ENCODE assay signal across 19 cellular contexts in genomic region chr9:86792136-86792535, GRCh38.
DNase-seq lines count a peak whose midpoint lies in the region; TF ChIP-seq lines count a peak whose summit lies in the region.
"Had no signal": no experiment of that assay in that cellular context is flagged by ENCODE, and none has a peak within 500 bp of the region (broad histone marks: within the 10 kb centered on the region; RNA-seq: fewer than 3 reads in every experiment).

No MANE protein-coding gene starts in this region.

- peaks cover 27% of the 10 kb centered on the region for H3K4me1 Mint-ChIP-seq in HFFc6 (ENCODE audit: low read depth)
- H3K4me1 Mint-ChIP-seq: activated CD4-positive, alpha-beta memory T cell treated with anti-CD3 and anti-CD28 coated beads, Interleukin-2, amount 10 ng/mL, durations not matched to agents 7 days and 5 days; activated naive CD8-positive, alpha-beta T cell treated with anti-CD3 and anti-CD28 coated beads, Interleukin-2, amount 10 ng/mL, durations not matched to agents 7 days and 5 days; CD4-positive, alpha-beta memory T cell had no signal

- intact Hi-C loops in posterior cingulate gyrus (cut with DNase I) = no loop called here

- peaks cover 5% of the 10 kb centered on the region for H3K27me3 Mint-ChIP-seq in HFFc6 (ENCODE audit: insufficient read depth)
- H3K27me3 Mint-ChIP-seq: activated CD4-positive, alpha-beta memory T cell treated with anti-CD3 and anti-CD28 coated beads, Interleukin-2, amount 10 ng/mL, durations not matched to agents 7 days and 5 days had no signal

- no peak overlapping the region for H3K27ac Mint-ChIP-seq in HFFc6
- H3K27ac Mint-ChIP-seq: activated CD4-positive, alpha-beta memory T cell treated with anti-CD3 and anti-CD28 coated beads, Interleukin-2, amount 10 ng/mL, durations not matched to agents 7 days and 5 days; activated naive CD8-positive, alpha-beta T cell treated with anti-CD3 and anti-CD28 coated beads, Interleukin-2, amount 10 ng/mL, durations not matched to agents 7 days and 5 days; CD4-positive, alpha-beta memory T cell had no signal

- no peak overlapping the region for H3K27ac ChIP-seq in RWPE1
- H3K27ac ChIP-seq: upper lobe of right lung had no signal

- H3K4me3 Mint-ChIP-seq in HFFc6 = no peak overlapping the region
- H3K4me3 Mint-ChIP-seq: activated CD4-positive, alpha-beta memory T cell treated with anti-CD3 and anti-CD28 coated beads, Interleukin-2, amount 10 ng/mL, durations not matched to agents 7 days and 5 days; activated naive CD8-positive, alpha-beta T cell treated with anti-CD3 and anti-CD28 coated beads, Interleukin-2, amount 10 ng/mL, durations not matched to agents 7 days and 5 days; activated T-cell treated with anti-CD3 and anti-CD28 coated beads, Interleukin-2, amount 50 U/mL, for 4 hours; CD4-positive, alpha-beta memory T cell had no signal

- no peak for TF ChIP-seq CTCF in HFFc6 (IDR thresholded peaks at IDR 0.05)
- TF ChIP-seq CTCF in RWPE1 (conservative IDR thresholded peaks at IDR 0.05; ENCODE audit: low read depth) = no peak
- TF ChIP-seq CTCF in fibroblast of mammary gland (conservative IDR thresholded peaks at IDR 0.05; ENCODE audit: control insufficient read depth, insufficient read depth, low read depth, low read length) = no peak

- no peaks in the 10 kb centered on the region for H3K9me3 Mint-ChIP-seq in HFFc6
- H3K9me3 Mint-ChIP-seq: activated CD4-positive, alpha-beta memory T cell treated with anti-CD3 and anti-CD28 coated beads, Interleukin-2, amount 10 ng/mL, durations not matched to agents 7 days and 5 days; activated naive CD8-positive, alpha-beta T cell treated with anti-CD3 and anti-CD28 coated beads, Interleukin-2, amount 10 ng/mL, durations not matched to agents 7 days and 5 days; activated T-cell treated with anti-CD3 and anti-CD28 coated beads, Interleukin-2, amount 50 U/mL, for 4 hours; CD4-positive, alpha-beta memory T cell had no signal

- H3K36me3 Mint-ChIP-seq in HFFc6 (ENCODE audit: low read depth) = no peaks in the 10 kb centered on the region
- H3K36me3 Mint-ChIP-seq: activated naive CD8-positive, alpha-beta T cell treated with anti-CD3 and anti-CD28 coated beads, Interleukin-2, amount 10 ng/mL, durations not matched to agents 7 days and 5 days; CD4-positive, alpha-beta memory T cell had no signal

- H3K4me3 ChIP-seq in fibroblast of mammary gland (ENCODE audit: control insufficient read depth, low read depth, low read length) = no peak overlapping the region
- H3K4me3 ChIP-seq: upper lobe of right lung had no signal

- POLR2A ChIA-PET in RWPE1 (lab: Yijun Ruan, JAX; ENCODE audit: low non-redundant PET) = no interaction called here

- DNase-seq in A172 (ENCODE audit: low spot score) (peak; percentile 77), HFFc6 (peak; percentile 3), RWPE1 (ENCODE audit: low spot score) (peak; percentile 87), fibroblast of mammary gland (ENCODE audit: low read depth) (peak; percentile 72), posterior cingulate gyrus (no peak), NCI-H1092 (lab: John Stamatoyannopoulos, UW) (no peak), 8988T (no peak), activated gamma-delta T cell treated with Interleukin-2 at 50 U/mL for 16 hours (no peak)
- DNase-seq: activated CD4-positive, alpha-beta memory T cell treated with anti-CD3 and anti-CD28 coated beads, Interleukin-2, amount 10 ng/mL, durations not matched to agents 7 days and 5 days; activated naive CD8-positive, alpha-beta T cell treated with anti-CD3 and anti-CD28 coated beads, Interleukin-2, amount 10 ng/mL, durations not matched to agents 7 days and 5 days; activated T-cell treated with anti-CD3 and anti-CD28 coated beads, Interleukin-2, amount 50 U/mL, for 4 hours; CD4-positive, alpha-beta memory T cell; effector CD4-positive, alpha-beta T cell; KG1; left colon; NCI-H1105 treated with DMSO at 0.1 percent for 48 hours; NCI-H748 treated with DMSO at 0.1 percent for 48 hours; stimulated activated naive CD4-positive, alpha-beta T cell treated with Interleukin-2 at 50 U/mL for 16 hours; upper lobe of right lung had no signal

- CTCF ChIA-PET in RWPE1 (lab: Yijun Ruan, JAX) = interaction anchor here (0.7 kb wide), 1 partner anchor 156 kb away, joined by 3 read pairs; no protein-coding TSS in a partner anchor

Comparison
In these comparisons a context has a peak if more than half of its experiments do, and no peak if none do; other contexts are left out.
1. DNase-seq: peak in A172 (single experiment), HFFc6 (single experiment), RWPE1 (single experiment) and fibroblast of mammary gland (single experiment); none in posterior cingulate gyrus (0 of 10), NCI-H1092 (single experiment), 8988T (single experiment) and activated gamma-delta T cell treated with Interleukin-2 at 50 U/mL for 16 hours (single experiment).